ENCODE assay signal across 1 cellular context in the genomic region with DNA sequence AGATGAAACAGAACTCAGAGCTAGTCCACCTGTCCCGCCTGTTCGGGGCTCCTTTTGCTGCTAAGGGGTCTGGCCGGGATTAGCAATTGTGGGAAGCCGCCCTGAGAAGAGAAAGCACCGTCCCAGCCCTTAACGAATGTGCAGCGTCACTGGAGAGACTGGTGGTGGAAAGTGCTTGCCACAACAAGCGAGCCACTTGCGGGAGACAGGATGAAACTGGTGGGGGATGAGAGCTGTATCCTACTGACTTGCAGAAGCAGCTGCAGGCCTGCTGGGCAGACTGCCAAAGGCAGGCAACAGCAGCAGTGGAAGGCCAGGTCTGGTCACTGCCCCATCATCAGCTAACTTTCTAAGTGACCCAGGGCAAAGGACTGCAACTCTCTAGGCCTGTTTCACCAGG.
TF ChIP-seq lines count a peak whose summit lies in the region.

No MANE protein-coding gene starts in this region.

TF ChIP-seq in GM23338, 12 proteins besides CTCF, POLR2A, EP300 and RAD21 (continued from another document):
- TF ChIP-seq, protein P1, sequence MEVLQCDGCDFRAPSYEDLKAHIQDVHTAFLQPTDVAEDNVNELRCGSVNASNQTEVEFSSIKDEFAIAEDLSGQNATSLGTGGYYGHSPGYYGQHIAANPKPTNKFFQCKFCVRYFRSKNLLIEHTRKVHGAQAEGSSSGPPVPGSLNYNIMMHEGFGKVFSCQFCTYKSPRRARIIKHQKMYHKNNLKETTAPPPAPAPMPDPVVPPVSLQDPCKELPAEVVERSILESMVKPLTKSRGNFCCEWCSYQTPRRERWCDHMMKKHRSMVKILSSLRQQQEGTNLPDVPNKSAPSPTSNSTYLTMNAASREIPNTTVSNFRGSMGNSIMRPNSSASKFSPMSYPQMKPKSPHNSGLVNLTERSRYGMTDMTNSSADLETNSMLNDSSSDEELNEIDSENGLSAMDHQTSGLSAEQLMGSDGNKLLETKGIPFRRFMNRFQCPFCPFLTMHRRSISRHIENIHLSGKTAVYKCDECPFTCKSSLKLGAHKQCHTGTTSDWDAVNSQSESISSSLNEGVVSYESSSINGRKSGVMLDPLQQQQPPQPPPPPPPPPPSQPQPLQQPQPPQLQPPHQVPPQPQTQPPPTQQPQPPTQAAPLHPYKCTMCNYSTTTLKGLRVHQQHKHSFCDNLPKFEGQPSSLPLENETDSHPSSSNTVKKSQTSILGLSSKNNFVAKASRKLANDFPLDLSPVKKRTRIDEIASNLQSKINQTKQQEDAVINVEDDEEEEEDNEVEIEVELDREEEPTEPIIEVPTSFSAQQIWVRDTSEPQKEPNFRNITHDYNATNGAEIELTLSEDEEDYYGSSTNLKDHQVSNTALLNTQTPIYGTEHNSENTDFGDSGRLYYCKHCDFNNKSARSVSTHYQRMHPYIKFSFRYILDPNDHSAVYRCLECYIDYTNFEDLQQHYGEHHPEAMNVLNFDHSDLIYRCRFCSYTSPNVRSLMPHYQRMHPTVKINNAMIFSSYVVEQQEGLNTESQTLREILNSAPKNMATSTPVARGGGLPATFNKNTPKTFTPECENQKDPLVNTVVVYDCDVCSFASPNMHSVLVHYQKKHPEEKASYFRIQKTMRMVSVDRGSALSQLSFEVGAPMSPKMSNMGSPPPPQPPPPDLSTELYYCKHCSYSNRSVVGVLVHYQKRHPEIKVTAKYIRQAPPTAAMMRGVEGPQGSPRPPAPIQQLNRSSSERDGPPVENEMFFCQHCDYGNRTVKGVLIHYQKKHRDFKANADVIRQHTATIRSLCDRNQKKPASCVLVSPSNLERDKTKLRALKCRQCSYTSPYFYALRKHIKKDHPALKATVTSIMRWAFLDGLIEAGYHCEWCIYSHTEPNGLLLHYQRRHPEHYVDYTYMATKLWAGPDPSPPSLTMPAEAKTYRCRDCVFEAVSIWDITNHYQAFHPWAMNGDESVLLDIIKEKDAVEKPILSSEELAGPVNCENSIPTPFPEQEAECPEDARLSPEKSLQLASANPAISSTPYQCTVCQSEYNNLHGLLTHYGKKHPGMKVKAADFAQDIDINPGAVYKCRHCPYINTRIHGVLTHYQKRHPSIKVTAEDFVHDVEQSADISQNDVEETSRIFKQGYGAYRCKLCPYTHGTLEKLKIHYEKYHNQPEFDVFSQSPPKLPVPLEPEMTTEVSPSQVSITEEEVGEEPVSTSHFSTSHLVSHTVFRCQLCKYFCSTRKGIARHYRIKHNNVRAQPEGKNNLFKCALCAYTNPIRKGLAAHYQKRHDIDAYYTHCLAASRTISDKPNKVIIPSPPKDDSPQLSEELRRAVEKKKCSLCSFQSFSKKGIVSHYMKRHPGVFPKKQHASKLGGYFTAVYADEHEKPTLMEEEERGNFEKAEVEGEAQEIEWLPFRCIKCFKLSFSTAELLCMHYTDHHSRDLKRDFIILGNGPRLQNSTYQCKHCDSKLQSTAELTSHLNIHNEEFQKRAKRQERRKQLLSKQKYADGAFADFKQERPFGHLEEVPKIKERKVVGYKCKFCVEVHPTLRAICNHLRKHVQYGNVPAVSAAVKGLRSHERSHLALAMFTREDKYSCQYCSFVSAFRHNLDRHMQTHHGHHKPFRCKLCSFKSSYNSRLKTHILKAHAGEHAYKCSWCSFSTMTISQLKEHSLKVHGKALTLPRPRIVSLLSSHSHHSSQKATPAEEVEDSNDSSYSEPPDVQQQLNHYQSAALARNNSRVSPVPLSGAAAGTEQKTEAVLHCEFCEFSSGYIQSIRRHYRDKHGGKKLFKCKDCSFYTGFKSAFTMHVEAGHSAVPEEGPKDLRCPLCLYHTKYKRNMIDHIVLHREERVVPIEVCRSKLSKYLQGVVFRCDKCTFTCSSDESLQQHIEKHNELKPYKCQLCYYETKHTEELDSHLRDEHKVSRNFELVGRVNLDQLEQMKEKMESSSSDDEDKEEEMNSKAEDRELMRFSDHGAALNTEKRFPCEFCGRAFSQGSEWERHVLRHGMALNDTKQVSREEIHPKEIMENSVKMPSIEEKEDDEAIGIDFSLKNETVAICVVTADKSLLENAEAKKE (CRISPR knock-in tag; IDR thresholded peaks at IDR 0.05) = no peak
- no peak for TF ChIP-seq ZNF331 (CRISPR knock-in tag; IDR thresholded peaks at IDR 0.05; ENCODE audit: low read depth)
- TF ChIP-seq JUNB (IDR thresholded peaks at IDR 0.05; ENCODE audit: unreplicated experiment) = no peak
